Comparison of ENCODE assay signal across 10 cellular contexts in the genomic region with DNA sequence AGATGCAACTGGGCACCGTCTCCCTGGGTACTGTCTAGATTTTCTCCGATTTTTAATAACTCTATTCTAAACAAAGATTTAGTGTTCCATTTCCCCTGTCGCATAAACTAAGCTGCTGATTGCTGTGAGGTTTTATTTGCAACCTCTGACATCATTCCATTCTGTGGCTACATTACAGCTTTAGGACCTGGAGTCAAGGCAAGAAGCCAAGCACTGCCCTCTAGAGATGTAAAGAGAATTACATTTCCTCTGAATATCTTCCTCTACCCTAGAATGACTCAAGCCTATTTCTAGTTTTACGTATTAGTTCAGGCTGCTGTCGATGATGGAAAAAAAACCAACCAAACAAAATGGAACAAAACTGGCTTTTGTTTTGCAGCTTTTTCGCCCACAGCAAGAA.
DNase-seq lines count a peak whose midpoint lies in the region; ATAC-seq, FAIRE-seq and TF ChIP-seq lines count a peak whose summit lies in the region.
"Had no signal": no experiment of that assay in that cellular context is flagged by ENCODE, and none has a peak within 500 bp of the region (broad histone marks: within the 10 kb centered on the region; RNA-seq: fewer than 3 reads in every experiment).

No MANE protein-coding gene starts in this region.

- no peak overlapping the region for H2BK15ac ChIP-seq in H1 (ENCODE audit: low read length)

- H3K14ac ChIP-seq in H1 (ENCODE audit: insufficient read length) = no peak overlapping the region

- H3K9ac ChIP-seq in DND-41 (ENCODE audit: low read depth, low read length) (no peak overlapping the region), H1 (replicated peaks in 1 of 4; ENCODE audit: extremely low read depth in 1 of 4, low read depth in 3 of 4, low read length in 3 of 4) (no peak overlapping the region)

- H3K9me3 Mint-ChIP-seq in activated CD8-positive, alpha-beta T cell treated with anti-CD3 and anti-CD28 coated beads, Interleukin-2, amount 10 ng/mL, durations not matched to agents 7 days and 5 days (ENCODE audit: insufficient read depth) = no peaks in the 10 kb centered on the region

- H3K79me1 ChIP-seq in H1 (ENCODE audit: low read depth, low read length) = no peaks in the 10 kb centered on the region

- 56% methylated on average over 6 of the region's 6 CpGs; no CpG with 5 or more reads in 1 of the 2 experiments for WGBS in H1 (ENCODE audit: extremely low coverage in 1 of 2, insufficient coverage in 1 of 2, insufficient read length in 1 of 2, insufficient replicate concordance in 2 of 2, low coverage in 1 of 2, low lambda C conversion rate in 2 of 2, missing lambda C conversion rate in 1 of 2), 2 experiments
- WGBS in lower leg skin, 2 donors = 49 to 64% methylated on average over 6 of the region's 6 CpGs

- no peak overlapping the region for H3K4ac ChIP-seq in H1 (replicated peaks; ENCODE audit: insufficient read length, low read depth, low read length)

- H3K4me1 ChIP-seq in DND-41 (ENCODE audit: insufficient read depth, low read length) = no peaks in the 10 kb centered on the region
- H3K4me1 ChIP-seq in H1 (replicated peaks in 1 of 4; ENCODE audit: control insufficient read depth in 3 of 4, insufficient read depth in 4 of 4, low read length in 3 of 4) = no peaks in the 10 kb centered on the region
- H3K4me1 ChIP-seq in upper lobe of right lung = no peaks in the 10 kb centered on the region
- H3K4me1 ChIP-seq: stomach had no signal

- H2BK12ac ChIP-seq in H1 (ENCODE audit: low read depth, low read length) = no peak overlapping the region

- H3K36me3 ChIP-seq in DND-41 (ENCODE audit: insufficient read depth, low read length) (no peaks in the 10 kb centered on the region), H1 (ENCODE audit: control insufficient read depth in 2 of 4, insufficient read depth in 4 of 4, low read length in 3 of 4) (no peaks in the 10 kb centered on the region), upper lobe of right lung (no peaks in the 10 kb centered on the region)
- H3K36me3 ChIP-seq: stomach had no signal

- no peak overlapping the region for H2AK5ac ChIP-seq in H1 (ENCODE audit: low read depth, low read length)

- H3K27ac Mint-ChIP-seq in activated CD8-positive, alpha-beta T cell treated with anti-CD3 and anti-CD28 coated beads, Interleukin-2, amount 10 ng/mL, durations not matched to agents 7 days and 5 days = no peak overlapping the region

- H3K36me3 Mint-ChIP-seq in activated CD8-positive, alpha-beta T cell treated with anti-CD3 and anti-CD28 coated beads, Interleukin-2, amount 10 ng/mL, durations not matched to agents 7 days and 5 days (ENCODE audit: low read depth) = no peaks in the 10 kb centered on the region

- no peak for TF ChIP-seq EP300 in H1 (IDR thresholded peaks at IDR 0.05; ENCODE audit: borderline replicate concordance in 1 of 2, low read depth in 2 of 2, low read length in 2 of 2)

- no peak overlapping the region for H3K56ac ChIP-seq in H1 (replicated peaks; ENCODE audit: insufficient read length, low read depth, low read length)

- H3K23ac ChIP-seq in H1 (ENCODE audit: insufficient read length) = no peak overlapping the region

- no peak overlapping the region for H4K91ac ChIP-seq in H1 (replicated peaks; ENCODE audit: insufficient read length, low read length)

- no peaks in the 10 kb centered on the region for H3K23me2 ChIP-seq in H1 (ENCODE audit: low read depth, low read length)

- H2BK20ac ChIP-seq in H1 (ENCODE audit: low read length) = no peak overlapping the region

- no peak overlapping the region for H2BK5ac ChIP-seq in H1 (ENCODE audit: low read depth, low read length)

- no peak overlapping the region for H3K4me3 Mint-ChIP-seq in activated CD8-positive, alpha-beta T cell treated with anti-CD3 and anti-CD28 coated beads, Interleukin-2, amount 10 ng/mL, durations not matched to agents 7 days and 5 days

- H3K27ac ChIP-seq in DND-41 (ENCODE audit: low read length) = no peak overlapping the region
- H3K27ac ChIP-seq in H1 (ENCODE audit: low read depth, low read length) = no peak overlapping the region
- no peak overlapping the region for H3K27ac ChIP-seq in upper lobe of right lung
- H3K27ac ChIP-seq: stomach had no signal

- no peaks in the 10 kb centered on the region for H3K27me3 Mint-ChIP-seq in activated CD8-positive, alpha-beta T cell treated with anti-CD3 and anti-CD28 coated beads, Interleukin-2, amount 10 ng/mL, durations not matched to agents 7 days and 5 days (ENCODE audit: low read depth)

- H4K20me1 ChIP-seq in DND-41 (ENCODE audit: insufficient read depth, low read length) = no peaks in the 10 kb centered on the region
- no peaks in the 10 kb centered on the region for H4K20me1 ChIP-seq in H1 (replicated peaks in 1 of 2; ENCODE audit: control insufficient read depth in 1 of 2, insufficient read depth in 2 of 2, low read length in 2 of 2)

- no peak overlapping the region for H3K4me3 ChIP-seq in DND-41 (ENCODE audit: low read depth in 1 of 2, low read length in 2 of 2)
- no peak overlapping the region for H3K4me3 ChIP-seq in H1 (ENCODE audit: extremely low read depth in 1 of 4, insufficient read depth in 2 of 4, low read depth in 3 of 4, low read length in 4 of 4)
- H3K4me3 ChIP-seq in upper lobe of right lung = no peak overlapping the region
- H3K4me3 ChIP-seq in lower leg skin (ENCODE audit: low read depth, poor library complexity, severe bottlenecking) = no peak overlapping the region
- H3K4me3 ChIP-seq: stomach had no signal

- H3K4me2 ChIP-seq in DND-41 (ENCODE audit: insufficient read depth, low read length) = no peak overlapping the region
- no peak overlapping the region for H3K4me2 ChIP-seq in H1 (ENCODE audit: insufficient read depth in 1 of 2, low read depth in 2 of 2, low read length in 2 of 2)

- intact Hi-C loops in upper lobe of right lung (cut with DNase I) (no loop called here), lower leg skin (cut with DNase I; ENCODE audit: low total_unique reads) (no loop called here)

- H2BK120ac ChIP-seq in H1 (replicated peaks; ENCODE audit: low read depth, low read length) = no peak overlapping the region

- no peak for TF ChIP-seq POLR2A in H1 (IDR thresholded peaks at IDR 0.05; ENCODE audit: control extremely low read depth in 1 of 2, low read depth in 2 of 2, low read length in 2 of 2)
- no peak for TF ChIP-seq POLR2A in lower leg skin (IDR thresholded peaks at IDR 0.05)

- H3K27me3 ChIP-seq in DND-41 (ENCODE audit: insufficient read depth, low read length, poor library complexity) = no peaks in the 10 kb centered on the region
- H3K27me3 ChIP-seq in H1 (replicated peaks in 1 of 4; ENCODE audit: control insufficient read depth in 3 of 4, extremely low read depth in 1 of 4, insufficient read depth in 3 of 4, low read length in 3 of 4) = no peaks in the 10 kb centered on the region
- H3K27me3 ChIP-seq in upper lobe of right lung = no peaks in the 10 kb centered on the region
- H3K27me3 ChIP-seq: stomach had no signal

- DNase-seq in DND-41 (no peak), NCI-H1694 treated with DMSO at 0.1 percent for 48 hours (lab: John Stamatoyannopoulos, UW) (peak; percentile 33), H1 (ENCODE audit: low read depth in 1 of 2, low spot score in 2 of 2) (no peak), upper lobe of right lung (no peak), ureter (ENCODE audit: low spot score) (no peak), lower leg skin (ENCODE audit: low spot score in 2 of 2) (no peak)
- no peak for DNase-seq in activated CD8-positive, alpha-beta T cell treated with anti-CD3 and anti-CD28 coated beads, Interleukin-2, amount 10 ng/mL, durations not matched to agents 7 days and 5 days
- DNase-seq: stomach had no signal

- H2AFZ ChIP-seq in DND-41 (ENCODE audit: low read depth, low read length) (no peak overlapping the region), H1 (ENCODE audit: low read length) (no peak overlapping the region)

- H3K4me1 Mint-ChIP-seq in activated CD8-positive, alpha-beta T cell treated with anti-CD3 and anti-CD28 coated beads, Interleukin-2, amount 10 ng/mL, durations not matched to agents 7 days and 5 days (ENCODE audit: low read depth) = no peaks in the 10 kb centered on the region

- no peaks in the 10 kb centered on the region for H3K9me3 ChIP-seq in DND-41 (ENCODE audit: insufficient read depth, low read length, severe bottlenecking)
- peaks cover 2 to 8% of the 10 kb centered on the region in 2 experiments; a peak in 2 of 4 replicates for H3K9me3 ChIP-seq in H1 (ENCODE audit: insufficient read depth in 2 of 2, low read depth in 1 of 2, low read length in 1 of 2)
- no peaks in the 10 kb centered on the region for H3K9me3 ChIP-seq in upper lobe of right lung

- H3K18ac ChIP-seq in H1 (ENCODE audit: extremely low read depth, low read length) = no peak overlapping the region

- FAIRE-seq in H1 (lab: Jason Lieb, UNC) = peak; percentile 91
- FAIRE-seq: GM18507 had no signal

- no peaks in the 10 kb centered on the region for H3K79me2 ChIP-seq in DND-41 (ENCODE audit: insufficient read depth, low read length)
- H3K79me2 ChIP-seq in H1 (ENCODE audit: control insufficient read depth in 1 of 2, insufficient read depth in 2 of 2, low read length in 2 of 2) = no peaks in the 10 kb centered on the region

- peak; percentile 67 to 74 for TF ChIP-seq RAD21 in H1 (IDR thresholded peaks at IDR 0.05 in 1 of 2, conservative IDR thresholded peaks at IDR 0.05 in 1 of 2; ENCODE audit: low read depth in 2 of 2, low read length in 2 of 2)

- ATAC-seq in DND-41 (ENCODE audit: insufficient read depth, low read depth) (peak; percentile 42; the same call in 1 of the 3 replicates), HG02588 (IDR thresholded peaks at IDR 0.05; ENCODE audit: unreplicated experiment) (peak; percentile 59), upper lobe of right lung (no peak)
- ATAC-seq in activated CD8-positive, alpha-beta T cell treated with anti-CD3 and anti-CD28 coated beads, Interleukin-2, amount 10 ng/mL, durations not matched to agents 7 days and 5 days = no peak

- CTCF ChIA-PET in H1 (lab: Charles Lee; ENCODE audit: partially characterized antibody) = interaction anchor here (0.6 to 2.4 kb wide), 32 partner anchors 8 to 868 kb away, joined by 3 to 17 read pairs (median 4); no protein-coding TSS in a partner anchor
- CTCF ChIA-PET in activated CD8-positive, alpha-beta T cell treated with anti-CD3 and anti-CD28 coated beads, Interleukin-2, amount 10 ng/mL, durations not matched to agents 7 days and 5 days (lab: Charles Lee) = no interaction called here

- TF ChIP-seq CTCF in DND-41 (IDR thresholded peaks at IDR 0.05; ENCODE audit: borderline replicate concordance, extremely low read depth, low read length, poor library complexity, severe bottlenecking) (peak; percentile 41), H1 (IDR thresholded peaks at IDR 0.05; ENCODE audit: control extremely low read depth in 1 of 3, insufficient read depth in 1 of 3, low read depth in 1 of 3, low read length in 3 of 3) (peak in 2 of 3 experiments; percentile 45 to 61; a peak in 3 of 4 replicates), upper lobe of right lung (IDR thresholded peaks at IDR 0.05) (no peak), lower leg skin (IDR thresholded peaks at IDR 0.05) (no peak)

- H4K8ac ChIP-seq in H1 (ENCODE audit: extremely low read depth, insufficient read depth, low read length) = no peak overlapping the region

- POLR2A ChIA-PET in H1 (lab: Charles Lee; ENCODE audit: partially characterized antibody) = no interaction called here
- POLR2A ChIA-PET in activated CD8-positive, alpha-beta T cell treated with anti-CD3 and anti-CD28 coated beads, Interleukin-2, amount 10 ng/mL, durations not matched to agents 7 days and 5 days (lab: Charles Lee) = no interaction called here

- H4K5ac ChIP-seq in H1 (ENCODE audit: insufficient read length, low read depth, low read length) = no peak overlapping the region

Comparison
In these comparisons a context has a peak if more than half of its experiments do, and no peak if none do; other contexts are left out.
1. ATAC-seq: peak in DND-41 (single experiment) and HG02588 (single experiment); none in upper lobe of right lung (single experiment) and activated CD8-positive, alpha-beta T cell treated with anti-CD3 and anti-CD28 coated beads, Interleukin-2, amount 10 ng/mL, durations not matched to agents 7 days and 5 days (single experiment).
2. CTCF ChIP-seq: peak in DND-41 (single experiment) and H1 (2 of 3); none in upper lobe of right lung (single experiment) and lower leg skin (0 of 3).